ENCODE assay signal across 9 cellular contexts in the genomic region with DNA sequence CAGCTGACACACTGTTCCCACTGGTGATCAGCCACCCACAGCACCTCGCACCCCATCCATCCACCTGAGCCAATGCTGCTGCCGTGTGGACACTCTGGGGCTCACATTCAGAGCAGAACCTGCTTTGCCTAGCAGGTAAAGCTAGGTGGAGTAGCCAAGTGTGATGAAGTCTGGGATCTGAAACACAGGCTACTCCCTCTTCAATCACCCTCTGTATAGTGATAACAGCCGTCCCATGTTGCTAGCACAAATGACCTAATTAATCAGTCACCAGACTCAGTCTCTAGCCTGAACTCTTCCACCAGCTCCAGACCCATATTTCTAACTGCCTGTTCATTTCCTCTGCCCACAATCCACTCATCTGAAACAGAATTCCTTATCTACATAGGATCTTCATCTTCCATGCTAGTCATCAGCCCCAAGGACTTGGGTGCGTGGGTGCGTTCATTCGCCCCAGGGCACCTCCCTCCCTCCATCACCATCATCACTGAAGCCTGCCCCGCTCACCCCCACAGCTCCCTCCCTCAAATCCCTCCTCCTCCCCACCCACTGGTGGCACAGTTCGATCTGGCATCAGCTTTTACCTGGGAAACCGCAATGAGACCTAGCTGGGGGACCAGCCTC. TPM values are rescaled to one million over a fixed set of nuclear protein-coding genes. Genes with fewer than 3 reads are reported as not detected.
DNase-seq lines count a peak whose midpoint lies in the region; ATAC-seq, FAIRE-seq and TF ChIP-seq lines count a peak whose summit lies in the region.
"Had no signal": no experiment of that assay in that cellular context is flagged by ENCODE, and none has a peak within 500 bp of the region (broad histone marks: within the 10 kb centered on the region; RNA-seq: fewer than 3 reads in every experiment).

No MANE protein-coding gene starts in this region.

- no peak overlapping the region for H3K4me3 ChIP-seq in small intestine (ENCODE audit: low read depth in 1 of 2, low read length in 2 of 2)

- H3K27ac ChIP-seq in small intestine (ENCODE audit: low read depth in 1 of 2, low read length in 1 of 2) = peak overlapping the region in 1 of 2 donors; percentile 9

- intact Hi-C loops in activated CD4-positive, alpha-beta T cell treated with anti-CD3 and anti-CD28 coated beads for 36 hours (cut with DNase I, micrococcal nuclease) = loop anchor here in 1 of 2 experiments (2.0 kb wide), 1 partner anchor 14 kb away; no protein-coding TSS in a partner anchor
- intact Hi-C loops in activated B cell treated with CpG ODN at 0.5 μM for 24 hours (cut with micrococcal nuclease) = loop anchor here (1.0 kb wide), 1 partner anchor 11 kb away; no protein-coding TSS in a partner anchor

- H3K27me3 ChIP-seq in small intestine (ENCODE audit: control insufficient read depth in 2 of 2, insufficient read depth in 2 of 2, low read length in 2 of 2) = no peaks in the 10 kb centered on the region

- in situ Hi-C loops in ACHN (cut with HindIII; ENCODE audit: low pct_ligation_motif_present, low pct_unique_long_range_greater_than_20kb, low sequenced_read_pairs) = no loop called here

- CTCF ChIA-PET in activated CD4-positive, alpha-beta T cell treated with anti-CD3 and anti-CD28 coated beads for 36 hours (lab: Charles Lee) = interaction anchor here (0.5 to 1.0 kb wide), 4 partner anchors 25 to 89 kb away, joined by 3 to 4 read pairs (median 3); no protein-coding TSS in a partner anchor
- CTCF ChIA-PET in activated B cell treated with CpG ODN at 0.5 μM for 24 hours (lab: Charles Lee) = no interaction called here

- H3K27ac Mint-ChIP-seq in activated CD4-positive, alpha-beta T cell treated with anti-CD3 and anti-CD28 coated beads for 36 hours = peak overlapping the region; percentile 84
- H3K27ac Mint-ChIP-seq in activated B cell treated with CpG ODN at 0.5 μM for 24 hours = peak overlapping the region; percentile 63

- no peaks in the 10 kb centered on the region for H3K9me3 Mint-ChIP-seq in activated CD4-positive, alpha-beta T cell treated with anti-CD3 and anti-CD28 coated beads for 36 hours (ENCODE audit: low read depth)
- H3K9me3 Mint-ChIP-seq in activated B cell treated with CpG ODN at 0.5 μM for 24 hours = no peaks in the 10 kb centered on the region

- POLR2A ChIA-PET in activated CD4-positive, alpha-beta T cell treated with anti-CD3 and anti-CD28 coated beads for 36 hours (lab: Charles Lee) = interaction anchor here (0.7 to 1.2 kb wide), 2 partner anchors 16 to 52 kb away, joined by 3 to 7 read pairs; no protein-coding TSS in a partner anchor
- POLR2A ChIA-PET in activated B cell treated with CpG ODN at 0.5 μM for 24 hours (lab: Charles Lee) = interaction anchor here (0.7 to 2.0 kb wide), 2 partner anchors 8 to 14 kb away, joined by 7 to 11 read pairs; no protein-coding TSS in a partner anchor

- peaks cover 82% of the 10 kb centered on the region for H3K4me1 Mint-ChIP-seq in activated CD4-positive, alpha-beta T cell treated with anti-CD3 and anti-CD28 coated beads for 36 hours
- peaks cover 83% of the 10 kb centered on the region for H3K4me1 Mint-ChIP-seq in activated B cell treated with CpG ODN at 0.5 μM for 24 hours

- TF ChIP-seq CTCF in activated B cell treated with CpG ODN at 0.5 μM for 24 hours (IDR thresholded peaks at IDR 0.05) = no peak

- H3K4me1 ChIP-seq in small intestine (ENCODE audit: control insufficient read depth in 2 of 2, insufficient read depth in 1 of 2, low read depth in 1 of 2, low read length in 1 of 2) = peaks cover 5 to 24% of the 10 kb centered on the region in 2 donors

- peak; percentile 42 for DNase-seq in activated CD4-positive, alpha-beta T cell treated with anti-CD3 and anti-CD28 coated beads for 36 hours
- no peak for DNase-seq in activated CD4-positive, alpha-beta T cell treated with anti-CD3 and anti-CD28 coated beads for 1 hour
- DNase-seq in activated B cell treated with CpG ODN at 0.5 μM for 24 hours = no peak
- peak; percentile 90 for DNase-seq in small intestine
- no peak for DNase-seq in NCI-H1105 (lab: John Stamatoyannopoulos, UW)
- DNase-seq in ACHN = no peak
- DNase-seq: NK-92 treated with Interleukin-12 subunit alpha and Interleukin-12 subunit beta, amount 100 ng/mL, for 24 hours had no signal

- 40 to 70% (median 48%) methylated on average over 9 of the region's 9 CpGs for WGBS in small intestine, 3 donors

- H3K27me3 Mint-ChIP-seq in activated CD4-positive, alpha-beta T cell treated with anti-CD3 and anti-CD28 coated beads for 36 hours = no peaks in the 10 kb centered on the region
- H3K27me3 Mint-ChIP-seq in activated B cell treated with CpG ODN at 0.5 μM for 24 hours = no peaks in the 10 kb centered on the region

- no peaks in the 10 kb centered on the region for H3K9me3 ChIP-seq in small intestine (ENCODE audit: control insufficient read depth, low read depth)

- no peaks in the 10 kb centered on the region for H3K36me3 ChIP-seq in small intestine (ENCODE audit: control insufficient read depth in 2 of 2, insufficient read depth in 2 of 2, low read length in 2 of 2)

- peak; percentile 35 for ATAC-seq in activated CD4-positive, alpha-beta T cell treated with anti-CD3 and anti-CD28 coated beads for 36 hours
- ATAC-seq in activated B cell treated with CpG ODN at 0.5 μM for 24 hours (ENCODE audit: low read depth) (peak; percentile 25), esophagus mucosa (peak; percentile 82), HG03045 (IDR thresholded peaks at IDR 0.05; ENCODE audit: unreplicated experiment) (no peak)

- no peak for FAIRE-seq in small intestine (lab: Jason Lieb, UNC)

- H3K4me3 Mint-ChIP-seq in activated CD4-positive, alpha-beta T cell treated with anti-CD3 and anti-CD28 coated beads for 36 hours = peak overlapping the region; percentile 40
- peak overlapping the region; percentile 0 for H3K4me3 Mint-ChIP-seq in activated B cell treated with CpG ODN at 0.5 μM for 24 hours

- H3K36me3 Mint-ChIP-seq in activated CD4-positive, alpha-beta T cell treated with anti-CD3 and anti-CD28 coated beads for 36 hours (ENCODE audit: low read depth) = peaks cover 29% of the 10 kb centered on the region
- peaks cover 14% of the 10 kb centered on the region for H3K36me3 Mint-ChIP-seq in activated B cell treated with CpG ODN at 0.5 μM for 24 hours (ENCODE audit: low read depth)

RNA-seq across cellular contexts. Expression of a gene that starts 19.8 kb away (rescaled TPM):
- 100 to 1,000 TPM; 146 to 173 TPM for total RNA-seq in activated CD4-positive, alpha-beta T cell treated with anti-CD3 and anti-CD28 coated beads for 36 hours
- total RNA-seq in activated B cell treated with CpG ODN at 0.5 μM for 24 hours = 74.8 and 84.8 TPM in 2 replicates
- 139 TPM for total RNA-seq in esophagus mucosa
- polyA plus RNA-seq in small intestine = 100 to 1,000 TPM in 2 of 3 donors, 10 to 100 TPM in 1; 71.4 to 116 (median 114) TPM

Comparison
In these comparisons a context has a peak if more than half of its experiments do, and no peak if none do; other contexts are left out.
1. DNase-seq: peak in activated CD4-positive, alpha-beta T cell treated with anti-CD3 and anti-CD28 coated beads for 36 hours (single experiment) and small intestine (single experiment); none in activated CD4-positive, alpha-beta T cell treated with anti-CD3 and anti-CD28 coated beads for 1 hour (single experiment), activated B cell treated with CpG ODN at 0.5 μM for 24 hours (single experiment), NCI-H1105 (single experiment) and ACHN (single experiment).